2 cellular contexts compared by ENCODE assay signal in genomic region chr3:89571707-89572106, GRCh38.
TF ChIP-seq lines count a peak whose summit lies in the region.

No MANE protein-coding gene starts in this region.

TF ChIP-seq in IMR-90, 13 proteins besides CTCF, POLR2A, EP300 and RAD21:
- TF ChIP-seq NFE2L2 (IDR thresholded peaks at IDR 0.05; ENCODE audit: low read depth, low read length) (no peak), MXI1 (IDR thresholded peaks at IDR 0.05; ENCODE audit: borderline replicate concordance, low read depth, low read length) (no peak), BHLHE40 (IDR thresholded peaks at IDR 0.05; ENCODE audit: low read depth, low read length) (no peak), ELK1 (IDR thresholded peaks at IDR 0.05; ENCODE audit: borderline replicate concordance, low read depth, low read length) (no peak), CHD1 (IDR thresholded peaks at IDR 0.05; ENCODE audit: low read depth, low read length) (no peak), FOS (IDR thresholded peaks at IDR 0.05; ENCODE audit: low read depth, low read length) (no peak), SMC3 (IDR thresholded peaks at IDR 0.05; ENCODE audit: low read depth, low read length) (no peak), RFX5 (IDR thresholded peaks at IDR 0.05; ENCODE audit: low read depth, low read length) (no peak), MAZ (IDR thresholded peaks at IDR 0.05; ENCODE audit: borderline replicate concordance, low read depth, low read length) (no peak), USF2 (IDR thresholded peaks at IDR 0.05; ENCODE audit: low read depth, low read length) (no peak), RCOR1 (IDR thresholded peaks at IDR 0.05; ENCODE audit: insufficient replicate concordance, low read length) (no peak), CEBPB (IDR thresholded peaks at IDR 0.05; ENCODE audit: low read depth, low read length) (no peak), MAFK (IDR thresholded peaks at IDR 0.05; ENCODE audit: low read depth, low read length) (no peak)
TF ChIP-seq in IMR-90: peak in this region for 0.

TF ChIP-seq in H1, 55 proteins besides CTCF, POLR2A, EP300 and RAD21:
- TF ChIP-seq PHF8 (conservative IDR thresholded peaks at IDR 0.05; ENCODE audit: low read depth, low read length) (no peak), TCF12 (IDR thresholded peaks at IDR 0.05; ENCODE audit: low read depth, low read length) (no peak), RFX5 (IDR thresholded peaks at IDR 0.05; ENCODE audit: borderline replicate concordance, low read depth, low read length) (no peak), RNF2 (IDR thresholded peaks at IDR 0.05; ENCODE audit: borderline replicate concordance, low read depth, low read length, missing control alignments, poor library complexity, severe bottlenecking) (no peak), TEAD4 (IDR thresholded peaks at IDR 0.05; ENCODE audit: low read depth, low read length) (no peak), FOSL1 (IDR thresholded peaks at IDR 0.05; ENCODE audit: insufficient read depth, low read depth, low read length) (no peak), TBP (IDR thresholded peaks at IDR 0.05; ENCODE audit: low read depth, low read length) (no peak), SAP30 (IDR thresholded peaks at IDR 0.05; ENCODE audit: insufficient read depth, insufficient replicate concordance, low read length) (no peak), SIN3A (conservative IDR thresholded peaks at IDR 0.05 in 1 of 2, IDR thresholded peaks at IDR 0.05 in 1 of 2; ENCODE audit: low read depth in 1 of 2, low read length in 2 of 2) (no peak), ASH2L (IDR thresholded peaks at IDR 0.05; ENCODE audit: low read length) (no peak), SP4 (IDR thresholded peaks at IDR 0.05; ENCODE audit: low read length) (no peak), CTBP2 (IDR thresholded peaks at IDR 0.05; ENCODE audit: borderline replicate concordance, insufficient read depth, insufficient read length, low read length) (no peak)
- TF ChIP-seq, protein P1, sequence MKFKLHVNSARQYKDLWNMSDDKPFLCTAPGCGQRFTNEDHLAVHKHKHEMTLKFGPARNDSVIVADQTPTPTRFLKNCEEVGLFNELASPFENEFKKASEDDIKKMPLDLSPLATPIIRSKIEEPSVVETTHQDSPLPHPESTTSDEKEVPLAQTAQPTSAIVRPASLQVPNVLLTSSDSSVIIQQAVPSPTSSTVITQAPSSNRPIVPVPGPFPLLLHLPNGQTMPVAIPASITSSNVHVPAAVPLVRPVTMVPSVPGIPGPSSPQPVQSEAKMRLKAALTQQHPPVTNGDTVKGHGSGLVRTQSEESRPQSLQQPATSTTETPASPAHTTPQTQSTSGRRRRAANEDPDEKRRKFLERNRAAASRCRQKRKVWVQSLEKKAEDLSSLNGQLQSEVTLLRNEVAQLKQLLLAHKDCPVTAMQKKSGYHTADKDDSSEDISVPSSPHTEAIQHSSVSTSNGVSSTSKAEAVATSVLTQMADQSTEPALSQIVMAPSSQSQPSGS (IDR thresholded peaks at IDR 0.05; ENCODE audit: low read length): no peak
- TF ChIP-seq, protein P2, sequence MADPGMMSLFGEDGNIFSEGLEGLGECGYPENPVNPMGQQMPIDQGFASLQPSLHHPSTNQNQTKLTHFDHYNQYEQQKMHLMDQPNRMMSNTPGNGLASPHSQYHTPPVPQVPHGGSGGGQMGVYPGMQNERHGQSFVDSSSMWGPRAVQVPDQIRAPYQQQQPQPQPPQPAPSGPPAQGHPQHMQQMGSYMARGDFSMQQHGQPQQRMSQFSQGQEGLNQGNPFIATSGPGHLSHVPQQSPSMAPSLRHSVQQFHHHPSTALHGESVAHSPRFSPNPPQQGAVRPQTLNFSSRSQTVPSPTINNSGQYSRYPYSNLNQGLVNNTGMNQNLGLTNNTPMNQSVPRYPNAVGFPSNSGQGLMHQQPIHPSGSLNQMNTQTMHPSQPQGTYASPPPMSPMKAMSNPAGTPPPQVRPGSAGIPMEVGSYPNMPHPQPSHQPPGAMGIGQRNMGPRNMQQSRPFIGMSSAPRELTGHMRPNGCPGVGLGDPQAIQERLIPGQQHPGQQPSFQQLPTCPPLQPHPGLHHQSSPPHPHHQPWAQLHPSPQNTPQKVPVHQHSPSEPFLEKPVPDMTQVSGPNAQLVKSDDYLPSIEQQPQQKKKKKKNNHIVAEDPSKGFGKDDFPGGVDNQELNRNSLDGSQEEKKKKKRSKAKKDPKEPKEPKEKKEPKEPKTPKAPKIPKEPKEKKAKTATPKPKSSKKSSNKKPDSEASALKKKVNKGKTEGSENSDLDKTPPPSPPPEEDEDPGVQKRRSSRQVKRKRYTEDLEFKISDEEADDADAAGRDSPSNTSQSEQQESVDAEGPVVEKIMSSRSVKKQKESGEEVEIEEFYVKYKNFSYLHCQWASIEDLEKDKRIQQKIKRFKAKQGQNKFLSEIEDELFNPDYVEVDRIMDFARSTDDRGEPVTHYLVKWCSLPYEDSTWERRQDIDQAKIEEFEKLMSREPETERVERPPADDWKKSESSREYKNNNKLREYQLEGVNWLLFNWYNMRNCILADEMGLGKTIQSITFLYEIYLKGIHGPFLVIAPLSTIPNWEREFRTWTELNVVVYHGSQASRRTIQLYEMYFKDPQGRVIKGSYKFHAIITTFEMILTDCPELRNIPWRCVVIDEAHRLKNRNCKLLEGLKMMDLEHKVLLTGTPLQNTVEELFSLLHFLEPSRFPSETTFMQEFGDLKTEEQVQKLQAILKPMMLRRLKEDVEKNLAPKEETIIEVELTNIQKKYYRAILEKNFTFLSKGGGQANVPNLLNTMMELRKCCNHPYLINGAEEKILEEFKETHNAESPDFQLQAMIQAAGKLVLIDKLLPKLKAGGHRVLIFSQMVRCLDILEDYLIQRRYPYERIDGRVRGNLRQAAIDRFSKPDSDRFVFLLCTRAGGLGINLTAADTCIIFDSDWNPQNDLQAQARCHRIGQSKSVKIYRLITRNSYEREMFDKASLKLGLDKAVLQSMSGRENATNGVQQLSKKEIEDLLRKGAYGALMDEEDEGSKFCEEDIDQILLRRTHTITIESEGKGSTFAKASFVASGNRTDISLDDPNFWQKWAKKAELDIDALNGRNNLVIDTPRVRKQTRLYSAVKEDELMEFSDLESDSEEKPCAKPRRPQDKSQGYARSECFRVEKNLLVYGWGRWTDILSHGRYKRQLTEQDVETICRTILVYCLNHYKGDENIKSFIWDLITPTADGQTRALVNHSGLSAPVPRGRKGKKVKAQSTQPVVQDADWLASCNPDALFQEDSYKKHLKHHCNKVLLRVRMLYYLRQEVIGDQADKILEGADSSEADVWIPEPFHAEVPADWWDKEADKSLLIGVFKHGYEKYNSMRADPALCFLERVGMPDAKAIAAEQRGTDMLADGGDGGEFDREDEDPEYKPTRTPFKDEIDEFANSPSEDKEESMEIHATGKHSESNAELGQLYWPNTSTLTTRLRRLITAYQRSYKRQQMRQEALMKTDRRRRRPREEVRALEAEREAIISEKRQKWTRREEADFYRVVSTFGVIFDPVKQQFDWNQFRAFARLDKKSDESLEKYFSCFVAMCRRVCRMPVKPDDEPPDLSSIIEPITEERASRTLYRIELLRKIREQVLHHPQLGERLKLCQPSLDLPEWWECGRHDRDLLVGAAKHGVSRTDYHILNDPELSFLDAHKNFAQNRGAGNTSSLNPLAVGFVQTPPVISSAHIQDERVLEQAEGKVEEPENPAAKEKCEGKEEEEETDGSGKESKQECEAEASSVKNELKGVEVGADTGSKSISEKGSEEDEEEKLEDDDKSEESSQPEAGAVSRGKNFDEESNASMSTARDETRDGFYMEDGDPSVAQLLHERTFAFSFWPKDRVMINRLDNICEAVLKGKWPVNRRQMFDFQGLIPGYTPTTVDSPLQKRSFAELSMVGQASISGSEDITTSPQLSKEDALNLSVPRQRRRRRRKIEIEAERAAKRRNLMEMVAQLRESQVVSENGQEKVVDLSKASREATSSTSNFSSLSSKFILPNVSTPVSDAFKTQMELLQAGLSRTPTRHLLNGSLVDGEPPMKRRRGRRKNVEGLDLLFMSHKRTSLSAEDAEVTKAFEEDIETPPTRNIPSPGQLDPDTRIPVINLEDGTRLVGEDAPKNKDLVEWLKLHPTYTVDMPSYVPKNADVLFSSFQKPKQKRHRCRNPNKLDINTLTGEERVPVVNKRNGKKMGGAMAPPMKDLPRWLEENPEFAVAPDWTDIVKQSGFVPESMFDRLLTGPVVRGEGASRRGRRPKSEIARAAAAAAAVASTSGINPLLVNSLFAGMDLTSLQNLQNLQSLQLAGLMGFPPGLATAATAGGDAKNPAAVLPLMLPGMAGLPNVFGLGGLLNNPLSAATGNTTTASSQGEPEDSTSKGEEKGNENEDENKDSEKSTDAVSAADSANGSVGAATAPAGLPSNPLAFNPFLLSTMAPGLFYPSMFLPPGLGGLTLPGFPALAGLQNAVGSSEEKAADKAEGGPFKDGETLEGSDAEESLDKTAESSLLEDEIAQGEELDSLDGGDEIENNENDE (IDR thresholded peaks at IDR 0.05; ENCODE audit: insufficient replicate concordance, low read length): no peak
